In the genomic region with DNA sequence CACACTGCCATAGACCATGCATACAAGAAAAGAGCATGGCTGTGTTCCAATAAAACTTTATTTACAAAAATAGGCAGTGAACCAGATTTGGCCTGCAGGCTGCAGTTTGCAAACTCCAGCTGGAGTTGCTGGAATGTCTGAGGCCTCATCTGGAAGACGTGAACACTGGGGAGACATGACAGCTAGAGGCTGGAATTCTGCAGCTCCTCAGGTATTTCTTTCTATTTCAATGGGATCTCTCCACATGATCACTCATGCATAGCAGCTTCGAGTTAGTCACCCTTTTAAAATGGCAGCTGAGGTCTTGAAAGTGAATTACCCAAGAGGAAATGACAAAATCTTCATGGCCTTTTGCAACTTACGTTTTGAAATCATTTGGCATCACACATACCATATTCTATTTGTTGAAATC, we compare ENCODE assay signal across 12 cellular contexts. TPM values are rescaled to one million over a fixed set of nuclear protein-coding genes. Genes with fewer than 3 reads are reported as not detected.
DNase-seq lines count a peak whose midpoint lies in the region; ATAC-seq and TF ChIP-seq lines count a peak whose summit lies in the region.
"Had no signal": no experiment of that assay in that cellular context is flagged by ENCODE, and none has a peak within 500 bp of the region (broad histone marks: within the 10 kb centered on the region; RNA-seq: fewer than 3 reads in every experiment).

No MANE protein-coding gene starts in this region.

- no peaks in the 10 kb centered on the region for H3K79me1 ChIP-seq in IMR-90 (ENCODE audit: low read depth in 1 of 2, low read length in 2 of 2)

- BruUV-seq in IMR-90 (replicated peaks; lab: Mats Ljungman, UMichigan) = no TSS peak

- H4K91ac ChIP-seq in IMR-90 (ENCODE audit: insufficient read depth, low read depth, low read length) = no peak overlapping the region

- H3K27me3 ChIP-seq in IMR-90 (ENCODE audit: control insufficient read depth, insufficient read depth, low read length) = no peaks in the 10 kb centered on the region
- no peaks in the 10 kb centered on the region for H3K27me3 ChIP-seq in upper lobe of right lung

- in situ Hi-C loops in IMR-90 (cut with MboI; ENCODE audit: low sequenced_read_pairs) = no loop called here

- H3K27ac ChIP-seq in IMR-90 (ENCODE audit: insufficient read depth, low read length) (peak overlapping the region; percentile 14; the same call in 1 of the 2 replicates), upper lobe of right lung (no peak overlapping the region)
- H3K27ac ChIP-seq: suprapubic skin had no signal

- no peak overlapping the region for H3K56ac ChIP-seq in IMR-90 (ENCODE audit: extremely low read depth, insufficient read depth, low read length)

- no peaks in the 10 kb centered on the region for H4K20me1 ChIP-seq in IMR-90 (ENCODE audit: insufficient read depth, low read length)

- DNase-seq in AG09319 (ENCODE audit: extremely low read depth, low read depth) (peak; percentile 79), IMR-90 (peak; percentile 98), SW480 (ENCODE audit: low spot score) (peak; percentile 48), iPS DF 19.7 (ENCODE audit: low read depth, low spot score) (peak; percentile 33), upper lobe of right lung (no peak)
- DNase-seq in activated effector memory CD4-positive, alpha-beta T cell treated with Interleukin-2 at 50 U/mL for 16 hours = no peak
- DNase-seq: hypothalamus; NCI-H345; stimulated activated CD4-positive, alpha-beta T cell treated with anti-CD3 and anti-CD28 coated beads, Interleukin-2, amount 100 ng/mL, for 24 hours had no signal

- H3K23ac ChIP-seq in IMR-90 (ENCODE audit: low read depth, low read length) = no peak overlapping the region

- H3K18ac ChIP-seq in IMR-90 (ENCODE audit: low read depth, low read length) = no peak overlapping the region; the same call in 1 of the 2 replicates

- no peak overlapping the region for H2BK20ac ChIP-seq in IMR-90 (ENCODE audit: low read depth, low read length)

- H3K9me3 ChIP-seq in IMR-90 (ENCODE audit: control insufficient read depth, insufficient read depth, low read length) = no peaks in the 10 kb centered on the region
- no peaks in the 10 kb centered on the region for H3K9me3 ChIP-seq in upper lobe of right lung
- H3K9me3 ChIP-seq: suprapubic skin had no signal

- no peak overlapping the region for H3K14ac ChIP-seq in IMR-90 (replicated peaks; ENCODE audit: low read depth, low read length)

- intact Hi-C loops in IMR-90 (cut with micrococcal nuclease) = no loop called here
- intact Hi-C loops in upper lobe of right lung (cut with DNase I) = no loop called here

- no peaks in the 10 kb centered on the region for H3K36me3 ChIP-seq in IMR-90 (ENCODE audit: control insufficient read depth, insufficient read depth, low read length)
- H3K36me3 ChIP-seq in upper lobe of right lung = no peaks in the 10 kb centered on the region
- H3K36me3 ChIP-seq: suprapubic skin had no signal

- H4K8ac ChIP-seq in IMR-90 (ENCODE audit: low read depth in 2 of 2, low read length in 2 of 2) = peak overlapping the region in 1 of 2 experiments; percentile 60; a peak in 3 of 4 replicates

- no peak overlapping the region for H3K9ac ChIP-seq in IMR-90 (ENCODE audit: low read depth, low read length)

- no peak overlapping the region for H3K4ac ChIP-seq in IMR-90 (ENCODE audit: low read depth, low read length)

- H3K4me2 ChIP-seq in IMR-90 (ENCODE audit: low read depth, low read length) = no peak overlapping the region

- CTCF ChIA-PET in IMR-90 (lab: Yijun Ruan, JAX) = interaction anchor here (0.6 to 1.2 kb wide), 3 partner anchors 20 to 154 kb away, joined by 3 to 4 read pairs (median 3); no protein-coding TSS in a partner anchor

- dilution Hi-C loops in IMR-90 (cut with HindIII; ENCODE audit: low sequenced_read_pairs, unreplicated experiment) = no loop called here

- no peak overlapping the region for H2AFZ ChIP-seq in IMR-90 (replicated peaks; ENCODE audit: low read length, poor library complexity)

- TF ChIP-seq POLR2A in IMR-90 (IDR thresholded peaks at IDR 0.05; ENCODE audit: low read depth, low read length) = no peak

- no peak overlapping the region for H3K4me3 ChIP-seq in IMR-90 (ENCODE audit: insufficient read depth, low read depth, low read length)
- no peak overlapping the region for H3K4me3 ChIP-seq in upper lobe of right lung
- H3K4me3 ChIP-seq: suprapubic skin had no signal

- 0 out of 3 replicates have a peak overlapping the region, but pooled peaks have one; percentile 29 for H2BK15ac ChIP-seq in IMR-90 (ENCODE audit: low read depth, low read length)

- POLR2A ChIA-PET in IMR-90 (lab: Charles Lee; ENCODE audit: unreplicated experiment) = no interaction called here

- TF ChIP-seq RAD21 in IMR-90 (IDR thresholded peaks at IDR 0.05; ENCODE audit: low read length) = peak; percentile 19; the same call in 1 of the 2 replicates

- ATAC-seq in IMR-90 (ENCODE audit: low read depth) = peak; percentile 78
- no peak for ATAC-seq in upper lobe of right lung
- no peak for ATAC-seq in HG02798 (IDR thresholded peaks at IDR 0.05; ENCODE audit: poor library complexity, unreplicated experiment)
- ATAC-seq in HG02571 (IDR thresholded peaks at IDR 0.05; ENCODE audit: unreplicated experiment) = no peak

- peak overlapping the region; percentile 27; the same call in 1 of the 2 replicates for H4K5ac ChIP-seq in IMR-90 (ENCODE audit: low read depth, low read length)

- H2AK9ac ChIP-seq in IMR-90 (replicated peaks; ENCODE audit: low read depth, low read length, poor library complexity) = no peak overlapping the region

- H2AK5ac ChIP-seq in IMR-90 (ENCODE audit: low read depth, low read length) = no peak overlapping the region

- H2BK5ac ChIP-seq in IMR-90 (ENCODE audit: low read depth, low read length, poor library complexity, severe bottlenecking) = peak overlapping the region; percentile 94

- H3K4me1 ChIP-seq in IMR-90 (ENCODE audit: control insufficient read depth, insufficient read depth, low read length) (peaks cover 4% of the 10 kb centered on the region; the same call in 1 of the 2 replicates), upper lobe of right lung (no peaks in the 10 kb centered on the region)
- H3K4me1 ChIP-seq: suprapubic skin had no signal

- no peak; the same call in 1 of the 2 replicates for TF ChIP-seq CTCF in AG09319 (IDR thresholded peaks at IDR 0.05; ENCODE audit: low read depth, low read length)
- TF ChIP-seq CTCF in IMR-90 (conservative IDR thresholded peaks at IDR 0.05; ENCODE audit: low read depth, low read length) = 0 out of 2 replicates have a peak, but pooled peaks have one; percentile 11
- TF ChIP-seq CTCF in upper lobe of right lung (IDR thresholded peaks at IDR 0.05) = no peak

- WGBS in IMR-90 (ENCODE audit: extremely low coverage in 2 of 2, insufficient read length in 1 of 2), 2 experiments = 0% methylated on average over 2 of the region's 3 CpGs; no CpG with 5 or more reads in 1 of the 2 experiments

- no peak overlapping the region for H2BK120ac ChIP-seq in IMR-90 (ENCODE audit: low read depth, low read length)

- 0 out of 2 replicates have a peak, but pooled peaks cover under 1% of the 10 kb centered on the region for H3K9me1 ChIP-seq in IMR-90 (ENCODE audit: insufficient read depth, low read length)

TF ChIP-seq in IMR-90, 13 proteins besides CTCF, POLR2A, EP300 and RAD21:
- TF ChIP-seq FOS (IDR thresholded peaks at IDR 0.05; ENCODE audit: low read depth, low read length) (peak; percentile 48; the same call in 1 of the 2 replicates), MXI1 (IDR thresholded peaks at IDR 0.05; ENCODE audit: borderline replicate concordance, low read depth, low read length) (no peak), BHLHE40 (IDR thresholded peaks at IDR 0.05; ENCODE audit: low read depth, low read length) (0 out of 2 replicates have a peak, but pooled peaks have one; percentile 30), RFX5 (IDR thresholded peaks at IDR 0.05; ENCODE audit: low read depth, low read length) (no peak), CHD1 (IDR thresholded peaks at IDR 0.05; ENCODE audit: low read depth, low read length) (no peak), ELK1 (IDR thresholded peaks at IDR 0.05; ENCODE audit: borderline replicate concordance, low read depth, low read length) (no peak), MAZ (IDR thresholded peaks at IDR 0.05; ENCODE audit: borderline replicate concordance, low read depth, low read length) (no peak), CEBPB (IDR thresholded peaks at IDR 0.05; ENCODE audit: low read depth, low read length) (peak; percentile 93), MAFK (IDR thresholded peaks at IDR 0.05; ENCODE audit: low read depth, low read length) (no peak), SMC3 (IDR thresholded peaks at IDR 0.05; ENCODE audit: low read depth, low read length) (no peak), USF2 (IDR thresholded peaks at IDR 0.05; ENCODE audit: low read depth, low read length) (peak; percentile 49; the same call in 1 of the 2 replicates), RCOR1 (IDR thresholded peaks at IDR 0.05; ENCODE audit: insufficient replicate concordance, low read length) (peak; percentile 18), NFE2L2 (IDR thresholded peaks at IDR 0.05; ENCODE audit: low read depth, low read length) (no peak)
TF ChIP-seq in IMR-90: peak in this region for 5.

RNA-seq across cellular contexts. Expression of gene BET1, which starts 52.6 kb away (rescaled TPM):
- total RNA-seq in IMR-90 (2012; rRNA removed) (9.9 and 36.4 TPM in 2 replicates), upper lobe of right lung (24.3 TPM)
- polyA plus RNA-seq in IMR-90 (2012; rRNA removed) = 21.6 and 33.2 TPM in 2 replicates
- polyA plus RNA-seq in IMR-90 (2012; cell fraction: cytosol; rRNA removed) = 4.5 and 8.7 TPM in 2 replicates
- 1.8 and 10.5 TPM in 2 replicates for polyA plus RNA-seq in IMR-90 (2012; cell fraction: nucleus; rRNA removed; ENCODE audit: low replicate concordance)

Comparison
In these comparisons a context has a peak if more than half of its experiments do, and no peak if none do; other contexts are left out.
1. DNase-seq: peak in AG09319 (single experiment), IMR-90 (single experiment), SW480 (single experiment) and iPS DF 19.7 (single experiment); none in upper lobe of right lung (single experiment) and activated effector memory CD4-positive, alpha-beta T cell treated with Interleukin-2 at 50 U/mL for 16 hours (single experiment).